ENCODE assay signal across 1 cellular context in the genomic region with DNA sequence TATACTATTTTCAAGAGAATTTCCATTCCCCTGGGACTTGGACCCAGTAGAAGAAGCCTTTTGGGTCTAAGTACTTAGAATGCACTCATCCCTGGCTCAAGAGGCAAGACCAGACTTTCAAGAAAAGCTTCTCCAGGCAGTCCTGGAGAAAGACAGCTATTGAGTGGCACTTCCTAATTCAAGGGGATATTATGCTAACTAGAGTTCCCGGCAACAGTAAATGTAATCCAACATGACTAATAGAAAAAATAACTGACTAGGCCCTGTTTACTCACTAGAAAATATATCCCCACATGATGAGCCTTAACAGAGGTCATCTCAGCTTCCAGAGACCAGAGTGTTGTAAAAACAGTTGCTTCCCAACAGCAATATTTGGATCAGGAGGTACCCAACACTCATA.
TF ChIP-seq lines count a peak whose summit lies in the region.

No MANE protein-coding gene starts in this region.

TF ChIP-seq in SK-N-SH, 30 proteins besides CTCF, POLR2A, EP300 and RAD21 (continued from another document):
- no peak for TF ChIP-seq ZBTB33 (IDR thresholded peaks at IDR 0.05; ENCODE audit: borderline replicate concordance, low read depth)
- TF ChIP-seq, protein P1, sequence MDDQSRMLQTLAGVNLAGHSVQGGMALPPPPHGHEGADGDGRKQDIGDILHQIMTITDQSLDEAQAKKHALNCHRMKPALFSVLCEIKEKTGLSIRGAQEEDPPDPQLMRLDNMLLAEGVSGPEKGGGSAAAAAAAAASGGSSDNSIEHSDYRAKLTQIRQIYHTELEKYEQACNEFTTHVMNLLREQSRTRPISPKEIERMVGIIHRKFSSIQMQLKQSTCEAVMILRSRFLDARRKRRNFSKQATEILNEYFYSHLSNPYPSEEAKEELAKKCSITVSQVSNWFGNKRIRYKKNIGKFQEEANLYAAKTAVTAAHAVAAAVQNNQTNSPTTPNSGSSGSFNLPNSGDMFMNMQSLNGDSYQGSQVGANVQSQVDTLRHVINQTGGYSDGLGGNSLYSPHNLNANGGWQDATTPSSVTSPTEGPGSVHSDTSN (IDR thresholded peaks at IDR 0.05): peak; percentile 59; the same call in 1 of the 2 replicates
